ENCODE assay signal across 21 cellular contexts in the genomic region with DNA sequence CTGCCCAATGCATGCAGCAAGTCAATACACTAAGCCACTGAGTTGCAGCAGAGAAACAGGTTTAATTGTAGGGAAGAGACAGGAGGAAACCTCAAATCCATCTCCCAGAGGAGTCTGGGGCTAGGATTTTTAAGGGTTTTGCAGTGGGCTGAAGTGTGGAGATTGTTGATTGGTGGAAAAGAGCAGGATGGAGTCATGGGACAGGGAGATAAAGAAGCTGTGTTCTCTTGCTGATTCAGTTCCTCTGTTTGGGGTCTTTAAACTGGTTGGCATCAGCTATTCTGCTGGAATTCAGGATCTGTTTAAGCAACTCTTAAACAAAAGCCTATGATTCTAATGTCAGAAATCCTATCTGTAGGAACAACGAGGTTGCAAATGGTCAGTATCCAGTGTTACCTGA.
"Had no signal": no experiment of that assay in that cellular context is flagged by ENCODE, and none has a peak within 500 bp of the region (broad histone marks: within the 10 kb centered on the region; RNA-seq: fewer than 3 reads in every experiment).

No MANE protein-coding gene starts in this region.

- H3K9me3 ChIP-seq: breast epithelium, esophagus muscularis mucosa, gastrocnemius medialis, tibial artery had no signal

- H3K27me3 ChIP-seq: esophagus muscularis mucosa, gastrocnemius medialis, tibial artery had no signal

- DNase-seq: activated CD4-positive, alpha-beta T cell treated with anti-CD3 and anti-CD28 coated beads for 4 hours; activated CD4-positive, CD25-positive, alpha-beta regulatory T cell; activated CD8-positive, alpha-beta memory T cell treated with anti-CD3 and anti-CD28 coated beads, Interleukin-2, amount 10 ng/mL, durations not matched to agents 7 days and 5 days; activated CD8-positive, alpha-beta T cell treated with anti-CD3 and anti-CD28 coated beads for 36 hours; activated naive CD4-positive, alpha-beta T cell; activated T-cell treated with anti-CD3 and anti-CD28 coated beads for 4 hours; amniotic stem cell; cerebellar nuclear complex; gastrocnemius medialis; hippocampal formation; left cardiac atrium; right cardiac atrium; stimulated activated CD4-positive, alpha-beta T cell treated with anti-CD3 and anti-CD28 coated beads, Interleukin-4, amount 100 ng/mL, for 24 hours; stimulated activated naive CD8-positive, alpha-beta T cell treated with anti-CD3 and anti-CD28 coated beads, Interleukin-15, Interleukin-2, amounts not matched to agents 100 U/mL and 50 U/mL, for 24 hours; T1000; tibial artery had no signal

- H3K9ac ChIP-seq: parathyroid adenoma had no signal

- H3K27me3 Mint-ChIP-seq: activated CD8-positive, alpha-beta memory T cell treated with anti-CD3 and anti-CD28 coated beads, Interleukin-2, amount 10 ng/mL, durations not matched to agents 7 days and 5 days; activated CD8-positive, alpha-beta T cell treated with anti-CD3 and anti-CD28 coated beads for 36 hours; activated naive CD8-positive, alpha-beta T cell had no signal

- ATAC-seq: activated CD8-positive, alpha-beta memory T cell treated with anti-CD3 and anti-CD28 coated beads, Interleukin-2, amount 10 ng/mL, durations not matched to agents 7 days and 5 days; activated CD8-positive, alpha-beta T cell treated with anti-CD3 and anti-CD28 coated beads for 36 hours; gastrocnemius medialis; left cardiac atrium; right cardiac atrium; stimulated activated naive CD8-positive, alpha-beta T cell treated with anti-CD3 and anti-CD28 coated beads, Interleukin-15, Interleukin-2, amounts not matched to agents 100 U/mL and 50 U/mL, for 24 hours had no signal

- H2AFZ ChIP-seq: parathyroid adenoma had no signal

- H3K4me3 ChIP-seq: breast epithelium, coronary artery, esophagus muscularis mucosa, gastrocnemius medialis, tibial artery had no signal

- H3K36me3 ChIP-seq: breast epithelium, esophagus muscularis mucosa, gastrocnemius medialis, tibial artery had no signal

- H3K79me2 ChIP-seq: parathyroid adenoma had no signal

- H3K27ac ChIP-seq: breast epithelium, coronary artery, esophagus muscularis mucosa, gastrocnemius medialis, parathyroid adenoma had no signal

- H3K4me3 Mint-ChIP-seq: activated CD8-positive, alpha-beta memory T cell treated with anti-CD3 and anti-CD28 coated beads, Interleukin-2, amount 10 ng/mL, durations not matched to agents 7 days and 5 days; activated CD8-positive, alpha-beta T cell treated with anti-CD3 and anti-CD28 coated beads for 36 hours; activated naive CD8-positive, alpha-beta T cell had no signal

- H3K27ac Mint-ChIP-seq: activated CD8-positive, alpha-beta memory T cell treated with anti-CD3 and anti-CD28 coated beads, Interleukin-2, amount 10 ng/mL, durations not matched to agents 7 days and 5 days; activated CD8-positive, alpha-beta T cell treated with anti-CD3 and anti-CD28 coated beads for 36 hours had no signal

- H3K4me1 ChIP-seq: breast epithelium, gastrocnemius medialis, parathyroid adenoma had no signal

- H3K9me3 Mint-ChIP-seq: activated CD8-positive, alpha-beta T cell treated with anti-CD3 and anti-CD28 coated beads for 36 hours had no signal
